1 cellular context compared by ENCODE assay signal in genomic region chr7:139687980-139688632, GRCh38.
TF ChIP-seq lines count a peak whose summit lies in the region.

No MANE protein-coding gene starts in this region.

TF ChIP-seq in K562, 482 proteins besides CTCF, POLR2A, EP300 and RAD21 (continued from another document and continues in another):
- TF ChIP-seq, protein P1, sequence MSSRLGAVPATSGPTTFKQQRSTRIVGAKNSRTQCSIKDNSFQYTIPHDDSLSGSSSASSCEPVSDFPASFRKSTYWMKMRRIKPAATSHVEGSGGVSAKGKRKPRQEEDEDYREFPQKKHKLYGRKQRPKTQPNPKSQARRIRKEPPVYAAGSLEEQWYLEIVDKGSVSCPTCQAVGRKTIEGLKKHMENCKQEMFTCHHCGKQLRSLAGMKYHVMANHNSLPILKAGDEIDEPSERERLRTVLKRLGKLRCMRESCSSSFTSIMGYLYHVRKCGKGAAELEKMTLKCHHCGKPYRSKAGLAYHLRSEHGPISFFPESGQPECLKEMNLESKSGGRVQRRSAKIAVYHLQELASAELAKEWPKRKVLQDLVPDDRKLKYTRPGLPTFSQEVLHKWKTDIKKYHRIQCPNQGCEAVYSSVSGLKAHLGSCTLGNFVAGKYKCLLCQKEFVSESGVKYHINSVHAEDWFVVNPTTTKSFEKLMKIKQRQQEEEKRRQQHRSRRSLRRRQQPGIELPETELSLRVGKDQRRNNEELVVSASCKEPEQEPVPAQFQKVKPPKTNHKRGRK (tag; IDR thresholded peaks at IDR 0.05): no peak
- TF ChIP-seq NR1H2 (CRISPR knock-in tag; IDR thresholded peaks at IDR 0.05) (no peak), CHD7 (IDR thresholded peaks at IDR 0.05; ENCODE audit: low read depth, low read length) (no peak), NCOA4 (IDR thresholded peaks at IDR 0.05; ENCODE audit: partially characterized antibody) (no peak), EZH2 (IDR thresholded peaks at IDR 0.05; ENCODE audit: borderline replicate concordance, low read depth, low read length) (no peak), HNRNPK (IDR thresholded peaks at IDR 0.05; ENCODE audit: low read depth, low read length, poor library complexity, severe bottlenecking) (no peak), ZNF76 (CRISPR knock-in tag; IDR thresholded peaks at IDR 0.05; ENCODE audit: borderline replicate concordance) (no peak), ZNF23 (CRISPR knock-in tag; IDR thresholded peaks at IDR 0.05) (no peak), NBN (IDR thresholded peaks at IDR 0.05; ENCODE audit: low read depth) (no peak), FOXK1 (CRISPR knock-in tag; IDR thresholded peaks at IDR 0.05; ENCODE audit: borderline replicate concordance) (no peak), ZNF445 (CRISPR knock-in tag; IDR thresholded peaks at IDR 0.05; ENCODE audit: low read depth) (no peak), ZFPM2 (CRISPR knock-in tag; IDR thresholded peaks at IDR 0.05) (no peak), MAFK (IDR thresholded peaks at IDR 0.05; ENCODE audit: low read length) (no peak; the same call in 1 of the 2 replicates), ZNF143 (CRISPR knock-in tag; IDR thresholded peaks at IDR 0.05) (no peak), ARNT (IDR thresholded peaks at IDR 0.05) (no peak), ELK3 (CRISPR knock-in tag; IDR thresholded peaks at IDR 0.05) (no peak), ZNF830 (CRISPR knock-in tag; IDR thresholded peaks at IDR 0.05) (no peak), PHF8 (IDR thresholded peaks at IDR 0.05; ENCODE audit: borderline replicate concordance, low read length) (no peak), GTF2F1 (IDR thresholded peaks at IDR 0.05; ENCODE audit: low read depth, low read length) (no peak), UBTF (IDR thresholded peaks at IDR 0.05; ENCODE audit: borderline replicate concordance in 1 of 2, low read depth in 2 of 2, low read length in 2 of 2) (no peak), TCF3 (CRISPR knock-in tag; IDR thresholded peaks at IDR 0.05) (no peak), HDAC3 (IDR thresholded peaks at IDR 0.05; ENCODE audit: borderline replicate concordance, partially characterized antibody) (no peak), NEUROD1 (IDR thresholded peaks at IDR 0.05; ENCODE audit: borderline replicate concordance, low read depth, low read length, partially characterized antibody) (no peak), BACH1 (tag; IDR thresholded peaks at IDR 0.05) (no peak), MBD1 (CRISPR knock-in tag; IDR thresholded peaks at IDR 0.05) (no peak), PTTG1 (tag; IDR thresholded peaks at IDR 0.05; ENCODE audit: low read depth) (no peak), SREBF1 (IDR thresholded peaks at IDR 0.05; ENCODE audit: borderline replicate concordance, low read depth, low read length) (no peak), ZNF77 (CRISPR knock-in tag; IDR thresholded peaks at IDR 0.05) (no peak), HNRNPL (IDR thresholded peaks at IDR 0.05; ENCODE audit: low read depth, low read length) (no peak), ZNF311 (CRISPR knock-in tag; IDR thresholded peaks at IDR 0.05) (no peak)
- TF ChIP-seq, protein P2, sequence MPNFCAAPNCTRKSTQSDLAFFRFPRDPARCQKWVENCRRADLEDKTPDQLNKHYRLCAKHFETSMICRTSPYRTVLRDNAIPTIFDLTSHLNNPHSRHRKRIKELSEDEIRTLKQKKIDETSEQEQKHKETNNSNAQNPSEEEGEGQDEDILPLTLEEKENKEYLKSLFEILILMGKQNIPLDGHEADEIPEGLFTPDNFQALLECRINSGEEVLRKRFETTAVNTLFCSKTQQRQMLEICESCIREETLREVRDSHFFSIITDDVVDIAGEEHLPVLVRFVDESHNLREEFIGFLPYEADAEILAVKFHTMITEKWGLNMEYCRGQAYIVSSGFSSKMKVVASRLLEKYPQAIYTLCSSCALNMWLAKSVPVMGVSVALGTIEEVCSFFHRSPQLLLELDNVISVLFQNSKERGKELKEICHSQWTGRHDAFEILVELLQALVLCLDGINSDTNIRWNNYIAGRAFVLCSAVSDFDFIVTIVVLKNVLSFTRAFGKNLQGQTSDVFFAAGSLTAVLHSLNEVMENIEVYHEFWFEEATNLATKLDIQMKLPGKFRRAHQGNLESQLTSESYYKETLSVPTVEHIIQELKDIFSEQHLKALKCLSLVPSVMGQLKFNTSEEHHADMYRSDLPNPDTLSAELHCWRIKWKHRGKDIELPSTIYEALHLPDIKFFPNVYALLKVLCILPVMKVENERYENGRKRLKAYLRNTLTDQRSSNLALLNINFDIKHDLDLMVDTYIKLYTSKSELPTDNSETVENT (CRISPR knock-in tag; IDR thresholded peaks at IDR 0.05): no peak
- TF ChIP-seq, protein P3, sequence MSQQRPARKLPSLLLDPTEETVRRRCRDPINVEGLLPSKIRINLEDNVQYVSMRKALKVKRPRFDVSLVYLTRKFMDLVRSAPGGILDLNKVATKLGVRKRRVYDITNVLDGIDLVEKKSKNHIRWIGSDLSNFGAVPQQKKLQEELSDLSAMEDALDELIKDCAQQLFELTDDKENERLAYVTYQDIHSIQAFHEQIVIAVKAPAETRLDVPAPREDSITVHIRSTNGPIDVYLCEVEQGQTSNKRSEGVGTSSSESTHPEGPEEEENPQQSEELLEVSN (IDR thresholded peaks at IDR 0.05; ENCODE audit: borderline replicate concordance in 1 of 2, extremely low read depth in 1 of 2, insufficient read depth in 1 of 2, insufficient read length in 1 of 2, low read depth in 1 of 2, low read length in 1 of 2, poor library complexity in 1 of 2, severe bottlenecking in 1 of 2): peak in 1 of 2 experiments; percentile 30
- TF ChIP-seq, protein P4, sequence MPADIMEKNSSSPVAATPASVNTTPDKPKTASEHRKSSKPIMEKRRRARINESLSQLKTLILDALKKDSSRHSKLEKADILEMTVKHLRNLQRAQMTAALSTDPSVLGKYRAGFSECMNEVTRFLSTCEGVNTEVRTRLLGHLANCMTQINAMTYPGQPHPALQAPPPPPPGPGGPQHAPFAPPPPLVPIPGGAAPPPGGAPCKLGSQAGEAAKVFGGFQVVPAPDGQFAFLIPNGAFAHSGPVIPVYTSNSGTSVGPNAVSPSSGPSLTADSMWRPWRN (IDR thresholded peaks at IDR 0.05; ENCODE audit: low read depth): no peak
